ENCODE assay signal across 8 cellular contexts in genomic region chr16:56519459-56520250, GRCh38. TPM values are rescaled to one million over a fixed set of nuclear protein-coding genes. Genes with fewer than 3 reads are reported as not detected.
DNase-seq lines count a peak whose midpoint lies in the region; ATAC-seq and TF ChIP-seq lines count a peak whose summit lies in the region.

TSS of gene BBS2 (minus strand) at chr16:56520024. CDS start at chr16:56519862, 162 bp downstream.

- H3K27ac Mint-ChIP-seq in T-helper 1 cell treated with Interleukin-12 subunit alpha and Interleukin-12 subunit beta and Interleukin-4 antibody, amounts not matched to agents 30 μg/mL and 1 μg/mL, for 36 hours, result peak within 1 kb of the TSS; percentile 43

- H3K4me3 Mint-ChIP-seq in T-helper 1 cell treated with Interleukin-12 subunit alpha and Interleukin-12 subunit beta and Interleukin-4 antibody, amounts not matched to agents 30 μg/mL and 1 μg/mL, for 36 hours, result peak within 1 kb of the TSS; percentile 78

- H3K27me3 Mint-ChIP-seq in T-helper 1 cell treated with Interleukin-12 subunit alpha and Interleukin-12 subunit beta and Interleukin-4 antibody, amounts not matched to agents 30 μg/mL and 1 μg/mL, for 36 hours (ENCODE audit: low read depth), result no peaks in the 10 kb centered on the region

- H3K4me3 ChIP-seq in upper lobe of left lung, result peak within 1 kb of the TSS; percentile 91 to 98 (median 94)

- H3K9me3 ChIP-seq in upper lobe of left lung, result no peaks in the 10 kb centered on the region

- peak; percentile 93 for DNase-seq in GM13976 (ENCODE audit: low spot score)
- peak; percentile 33 for DNase-seq in NCI-H1436 treated with DMSO at 0.1 percent for 48 hours (lab: John Stamatoyannopoulos, UW)
- peak; percentile 62 for DNase-seq in amniotic stem cell (lab: John Stamatoyannopoulos, UW)
- peak; percentile 94 for DNase-seq in left cardiac atrium
- peak; percentile 97 for DNase-seq in posterior vena cava (ENCODE audit: low spot score)
- peak; percentile 90 to 97 for DNase-seq in upper lobe of left lung

- peaks cover 11% of the 10 kb centered on the region for H3K4me1 Mint-ChIP-seq in T-helper 1 cell treated with Interleukin-12 subunit alpha and Interleukin-12 subunit beta and Interleukin-4 antibody, amounts not matched to agents 30 μg/mL and 1 μg/mL, for 36 hours (ENCODE audit: low read depth)

- in situ Hi-C loops in GM13976 (cut with MboI; ENCODE audit: low sequenced_read_pairs, unreplicated experiment), result no loop called here

- no peaks in the 10 kb centered on the region for H3K36me3 ChIP-seq in upper lobe of left lung

- no peaks in the 10 kb centered on the region for H3K9me3 Mint-ChIP-seq in T-helper 1 cell treated with Interleukin-12 subunit alpha and Interleukin-12 subunit beta and Interleukin-4 antibody, amounts not matched to agents 30 μg/mL and 1 μg/mL, for 36 hours

- no peak for TF ChIP-seq CTCF in GM13976 (IDR thresholded peaks at IDR 0.05; ENCODE audit: borderline replicate concordance, control extremely low read depth, extremely low read depth, insufficient read depth, missing control alignments)
- peak in 4 of 6 experiments; percentile 6 to 49 (median 24) for TF ChIP-seq CTCF in upper lobe of left lung (IDR thresholded peaks at IDR 0.05)

- H3K4me1 ChIP-seq in upper lobe of left lung, result peaks cover 12 to 24% (median 22%) of the 10 kb centered on the region in 4 donors

- no peaks in the 10 kb centered on the region for H3K36me3 Mint-ChIP-seq in T-helper 1 cell treated with Interleukin-12 subunit alpha and Interleukin-12 subunit beta and Interleukin-4 antibody, amounts not matched to agents 30 μg/mL and 1 μg/mL, for 36 hours (ENCODE audit: low read depth)

- ATAC-seq in HG02852 (IDR thresholded peaks at IDR 0.05; ENCODE audit: unreplicated experiment), result peak; percentile 86
- ATAC-seq in left cardiac atrium, result peak; percentile 97
- peak; percentile 93 to 98 for ATAC-seq in upper lobe of left lung (ENCODE audit: low FRiP score in 2 of 2)

- WGBS in upper lobe of left lung, 2 donors, result 0% methylated on average over 21 to 62 of the region's 65 CpGs

- no peaks in the 10 kb centered on the region for H3K27me3 ChIP-seq in upper lobe of left lung

- TF ChIP-seq EP300 in upper lobe of left lung (IDR thresholded peaks at IDR 0.05), result no peak

- peak in 3 of 4 donors; percentile 49 to 91 (median 78) for TF ChIP-seq POLR2A in upper lobe of left lung (IDR thresholded peaks at IDR 0.05)

- peak within 1 kb of the TSS; percentile 77 to 93 (median 88) for H3K27ac ChIP-seq in upper lobe of left lung

- intact Hi-C loops in left cardiac atrium (cut with DNase I) (loop anchor here (5.0 to 10.0 kb wide), 2 partner anchors 83 to 175 kb away; no protein-coding TSS in a partner anchor), posterior vena cava (cut with DNase I) (loop anchor here (1.0 to 5.0 kb wide), 2 partner anchors 20 to 183 kb away; no protein-coding TSS in a partner anchor)

RNA-seq across cellular contexts. Expression of gene BBS2, which starts in this region (rescaled TPM):
- total RNA-seq in left cardiac atrium (10 to 100 TPM; 39.4 to 55.0 TPM), posterior vena cava (10 to 100 TPM; 30.5 to 36.5 TPM), upper lobe of left lung (100 to 1,000 TPM in 1 of 6 donors, 10 to 100 TPM in 5; 27.5 to 188 (median 35.4) TPM)

Comparison
In these comparisons a context has a peak if more than half of its experiments do, and no peak if none do; other contexts are left out.
1. Peak in every context shown above with its lines: DNase-seq, ATAC-seq, H3K4me3 ChIP-seq and H3K27ac ChIP-seq.
2. DNase-seq: peak in every context shown above with its lines; median percentile 97 in posterior vena cava; 94 in left cardiac atrium; 94 in upper lobe of left lung; 93 in GM13976; 62 in amniotic stem cell; 33 in NCI-H1436 treated with DMSO at 0.1 percent for 48 hours.